Comparison of ENCODE assay signal across 21 cellular contexts in genomic region chr4:23947826-23948225, GRCh38. TPM values are rescaled to one million over a fixed set of nuclear protein-coding genes. Genes with fewer than 3 reads are reported as not detected.
"Had no signal": no experiment of that assay in that cellular context is flagged by ENCODE, and none has a peak within 500 bp of the region (broad histone marks: within the 10 kb centered on the region; RNA-seq: fewer than 3 reads in every experiment).

No MANE protein-coding gene starts in this region.

- H3K36me3 ChIP-seq: heart left ventricle, lower lobe of right lung, neutrophil, right lobe of liver, spleen, tibial nerve, uterus had no signal

- H3K79me2 ChIP-seq: hepatocyte, parathyroid adenoma had no signal

- DNase-seq: heart left ventricle; islet precursor cell; lower lobe of right lung; mammary epithelial cell; mesendoderm; naive thymus-derived CD8-positive, alpha-beta T cell; occipital lobe; psoas muscle; right lobe of liver; spleen; stimulated activated CD4-positive, alpha-beta T cell treated with anti-CD3 and anti-CD28 coated beads, Interleukin-4, amount 100 ng/mL, for 24 hours; stimulated activated naive CD4-positive, alpha-beta T cell treated with Interleukin-2 at 50 U/mL for 16 hours; stimulated activated naive CD8-positive, alpha-beta T cell treated with anti-CD3 and anti-CD28 coated beads, Interleukin-15, amount 100 ng/mL, for 72 hours; substantia nigra; uterus had no signal

- H2AFZ ChIP-seq: hepatocyte, parathyroid adenoma had no signal

- H3K4me3 ChIP-seq: heart left ventricle, hepatocyte, lower lobe of right lung, psoas muscle, right lobe of liver, skin epidermis, spleen, tibial nerve, uterus had no signal

- H3K9ac ChIP-seq: parathyroid adenoma had no signal

- H3K27ac ChIP-seq: heart left ventricle, hepatocyte, lower lobe of right lung, neutrophil, parathyroid adenoma, psoas muscle, right lobe of liver, skin epidermis, spleen, tibial nerve, uterus had no signal

- H3K4me2 ChIP-seq: hepatocyte had no signal

- ATAC-seq: heart left ventricle; lower lobe of right lung; naive thymus-derived CD8-positive, alpha-beta T cell; right lobe of liver; stimulated activated effector memory CD8-positive, alpha-beta T cell treated with anti-CD3 and anti-CD28 coated beads, Interleukin-12 subunit alpha, Interleukin-12 subunit beta, amount 100 ng/mL, for 72 hours; stimulated activated naive CD8-positive, alpha-beta T cell treated with anti-CD3 and anti-CD28 coated beads, Interleukin-15, amount 100 ng/mL, for 72 hours had no signal

- H3K9me3 ChIP-seq: heart left ventricle, lower lobe of right lung, neutrophil, psoas muscle, right lobe of liver, spleen, tibial nerve, uterus had no signal

- H3K4me1 ChIP-seq: lower lobe of right lung, spleen, tibial nerve, uterus had no signal

- H3K27me3 ChIP-seq: heart left ventricle, hepatocyte, neutrophil, right lobe of liver, spleen, tibial nerve, uterus had no signal

RNA-seq across cellular contexts. Expression of gene PPARGC1A, which starts 58.0 kb away (rescaled TPM):
- total RNA-seq: naive thymus-derived CD8-positive, alpha-beta T cell had no signal
- polyA plus RNA-seq: naive thymus-derived CD8-positive, alpha-beta T cell had no signal
